Comparison of ENCODE assay signal across 21 cellular contexts in the genomic region with DNA sequence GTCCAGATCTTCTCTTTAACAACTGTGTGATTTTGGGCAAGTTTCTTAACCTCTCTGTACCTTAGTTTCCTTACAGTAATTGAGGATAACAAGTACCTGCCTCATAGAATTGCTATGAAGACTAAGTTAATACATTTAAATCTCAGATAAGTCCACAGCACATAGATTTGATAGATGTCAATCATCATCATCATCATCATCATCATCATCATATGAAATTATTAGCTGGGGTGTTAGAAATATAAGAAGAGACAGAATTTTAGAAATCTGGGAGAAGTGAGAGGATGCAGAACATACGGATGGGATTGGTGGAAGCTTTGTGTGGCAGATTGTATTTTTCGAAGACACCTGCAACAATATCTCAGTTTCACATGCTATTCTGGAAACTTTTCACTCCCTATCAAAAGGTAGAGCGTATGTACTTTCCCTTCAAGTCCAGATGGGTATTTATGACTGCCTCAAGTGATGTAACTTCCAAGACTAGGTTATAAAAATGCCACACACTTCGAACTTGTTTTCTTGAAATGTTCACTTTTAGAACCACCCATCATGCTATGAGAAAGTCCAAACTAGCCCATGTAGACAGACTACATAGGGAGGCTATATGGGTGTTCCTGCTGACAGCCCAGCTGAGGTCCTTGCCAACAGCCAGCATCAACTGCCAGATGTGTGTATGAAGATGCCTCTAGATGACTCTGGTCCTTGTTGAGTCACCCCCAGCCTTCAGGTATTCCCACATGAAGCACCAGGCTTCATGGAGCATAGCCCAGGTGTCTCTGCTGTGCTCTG. TPM values are rescaled to one million over a fixed set of nuclear protein-coding genes. Genes with fewer than 3 reads are reported as not detected.
"Had no signal": no experiment of that assay in that cellular context is flagged by ENCODE, and none has a peak within 500 bp of the region (broad histone marks: within the 10 kb centered on the region; RNA-seq: fewer than 3 reads in every experiment).

No MANE protein-coding gene starts in this region.

- H3K4me1 Mint-ChIP-seq: nephron had no signal

- H3K9me3 Mint-ChIP-seq: activated T-helper 2 cell treated with anti-CD3 and anti-CD28 coated beads, Interferon-gamma antibody, Interleukin-2, Interleukin-4, amounts not matched to agents 10 μg/mL and 5 μg/mL and 100 μg/mL, durations not matched to agents 14 hours and 24 hours and 36 hours; immature natural killer cell; stimulated activated naive B cell treated with anti-CD40 and anti-IgM and Interleukin-4, amounts not matched to agents 10 μg/mL and 1 μg/mL and 100 μg/mL, for 72 hours had no signal

- H3K36me3 ChIP-seq: brain microvascular endothelial cell, transverse colon, vagina had no signal

- H3K4me3 Mint-ChIP-seq: immature natural killer cell; nephron; stimulated activated naive B cell treated with anti-CD40 and anti-IgM and Interleukin-4, amounts not matched to agents 10 μg/mL and 1 μg/mL and 100 μg/mL, for 72 hours had no signal

- H3K4me3 ChIP-seq: transverse colon, vagina had no signal

- H3K27me3 ChIP-seq: brain microvascular endothelial cell, transverse colon, vagina had no signal

- H3K27ac Mint-ChIP-seq: activated naive CD4-positive, alpha-beta T cell treated with anti-CD3 and anti-CD28 coated beads, Interleukin-2, amount 50 U/mL, for 72 hours; activated T-helper 2 cell treated with anti-CD3 and anti-CD28 coated beads, Interferon-gamma antibody, Interleukin-2, Interleukin-4, amounts not matched to agents 10 μg/mL and 5 μg/mL and 100 μg/mL, durations not matched to agents 14 hours and 24 hours and 36 hours; immature natural killer cell; nephron; stimulated activated naive B cell treated with anti-CD40 and anti-IgM and Interleukin-4, amounts not matched to agents 10 μg/mL and 1 μg/mL and 100 μg/mL, for 72 hours had no signal

- H3K9me3 ChIP-seq: transverse colon, vagina had no signal

- H3K4me1 ChIP-seq: transverse colon, vagina had no signal

- H3K27ac ChIP-seq: brain microvascular endothelial cell, transverse colon, vagina had no signal

- ATAC-seq: activated CD4-positive, CD25-positive, alpha-beta regulatory T cell treated with anti-CD3 and anti-CD28 coated beads, Interleukin-2, amount 50 U/mL, for 24 hours had no signal

- H3K27me3 Mint-ChIP-seq: stimulated activated naive B cell treated with anti-CD40 and anti-IgM and Interleukin-4, amounts not matched to agents 10 μg/mL and 1 μg/mL and 100 μg/mL, for 72 hours had no signal

- DNase-seq: activated T-cell treated with anti-CD3 and anti-CD28 coated beads for 4 hours; anterior cingulate cortex; brain microvascular endothelial cell; cortex of kidney; effector memory CD4-positive, alpha-beta T cell; foreskin melanocyte; head of caudate nucleus; immature natural killer cell; mesendoderm; nucleus accumbens; posterior cingulate gyrus; retina; stimulated activated naive B cell treated with anti-CD40 and anti-IgM and Interleukin-4, amounts not matched to agents 10 μg/mL and 1 μg/mL and 100 μg/mL, for 72 hours; T1000; transverse colon had no signal

RNA-seq across cellular contexts. Expression of a gene that starts 33.7 kb away (rescaled TPM):
- polyA plus RNA-seq: immature natural killer cell had no signal

RNA-seq across cellular contexts. Expression of a gene that starts 44.9 kb away (rescaled TPM):
- total RNA-seq: activated naive CD4-positive, alpha-beta T cell treated with anti-CD3 and anti-CD28 coated beads, Interleukin-2, amount 50 U/mL, for 72 hours; liver; transverse colon; vagina had no signal
- polyA plus RNA-seq: immature natural killer cell had no signal
